31 cellular contexts compared by ENCODE assay signal in the genomic region with DNA sequence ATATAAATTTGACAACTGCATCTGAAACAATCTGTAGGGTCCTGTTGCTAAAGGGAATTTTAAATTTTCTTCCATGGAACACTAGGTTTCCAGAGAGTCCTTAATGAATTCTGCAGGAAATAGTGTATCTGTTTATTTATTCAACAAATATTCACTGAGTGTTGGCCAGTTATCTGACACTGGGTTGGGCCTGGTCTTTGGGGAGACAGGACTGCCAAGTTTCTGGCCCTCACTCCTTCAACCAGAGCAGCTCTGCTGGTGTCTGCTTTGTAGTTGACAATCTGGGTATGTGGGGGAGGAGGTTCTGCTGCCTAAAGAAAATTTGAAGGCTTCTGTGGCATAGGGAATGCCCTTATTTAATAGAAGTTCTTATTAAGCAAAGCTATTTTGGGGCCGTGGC. TPM values are rescaled to one million over a fixed set of nuclear protein-coding genes. Genes with fewer than 3 reads are reported as not detected.
"Had no signal": no experiment of that assay in that cellular context is flagged by ENCODE, and none has a peak within 500 bp of the region (broad histone marks: within the 10 kb centered on the region; RNA-seq: fewer than 3 reads in every experiment).

No MANE protein-coding gene starts in this region.

- DNase-seq: activated CD4-positive, alpha-beta T cell treated with anti-CD3 and anti-CD28 coated beads for 36 hours; activated CD4-positive, alpha-beta T cell treated with anti-CD3 and anti-CD28 coated beads, Interleukin-2, amount 10 ng/mL, durations not matched to agents 7 days and 5 days; activated CD4-positive, alpha-beta T cell treated with anti-CD3 and anti-CD28 coated beads, Interleukin-2, amount 50 U/mL, for 48 hours; activated CD8-positive, alpha-beta T cell treated with anti-CD3 and anti-CD28 coated beads, Interleukin-2, amount 10 ng/mL, durations not matched to agents 7 days and 5 days; activated gamma-delta T cell; activated naive CD4-positive, alpha-beta T cell treated with Interleukin-2 at 50 U/mL for 16 hours; activated naive CD8-positive, alpha-beta T cell treated with anti-CD3 and anti-CD28 coated beads, Interleukin-2, amount 10 ng/mL, durations not matched to agents 7 days and 5 days; activated T-cell treated with anti-CD3 and anti-CD28 coated beads, Interleukin-2, amount 50 U/mL, for 24 hours; amygdala; Kasumi-1; KG1; NCI-H1105; NCI-H1436; NCI-H1694; NCI-H1930; NCI-H2107; NCI-H2171; NCI-H510A; NCI-H526; NCI-H748 treated with DMSO at 0.1 percent for 48 hours; NK-92 treated with Interleukin-12 subunit alpha and Interleukin-12 subunit beta, amount 100 ng/mL, for 24 hours; PC-9; SHP77; SJCRH30 had no signal

- H3K27ac ChIP-seq: ascending aorta, cardiac muscle cell, PC-9, RWPE1, SJCRH30, SK-N-MC had no signal

- ATAC-seq: activated CD4-positive, alpha-beta T cell treated with anti-CD3 and anti-CD28 coated beads for 36 hours; activated CD4-positive, CD25-positive, alpha-beta regulatory T cell treated with anti-CD3 and anti-CD28 coated beads, Interleukin-2, amount 50 U/mL, for 24 hours; activated CD8-positive, alpha-beta T cell treated with anti-CD3 and anti-CD28 coated beads, Interleukin-2, amount 10 ng/mL, durations not matched to agents 7 days and 5 days; WTC11 had no signal

RNA-seq across cellular contexts. Expression of a gene that starts 26.1 kb away (rescaled TPM):
- total RNA-seq: PC-9; T-helper 1 cell treated with Interleukin-12 subunit alpha and Interleukin-12 subunit beta and Interleukin-4 antibody, amounts not matched to agents 30 ng/mL and 1 ng/mL, for 36 hours had no signal
